1 cellular context compared by ENCODE assay signal in the genomic region with DNA sequence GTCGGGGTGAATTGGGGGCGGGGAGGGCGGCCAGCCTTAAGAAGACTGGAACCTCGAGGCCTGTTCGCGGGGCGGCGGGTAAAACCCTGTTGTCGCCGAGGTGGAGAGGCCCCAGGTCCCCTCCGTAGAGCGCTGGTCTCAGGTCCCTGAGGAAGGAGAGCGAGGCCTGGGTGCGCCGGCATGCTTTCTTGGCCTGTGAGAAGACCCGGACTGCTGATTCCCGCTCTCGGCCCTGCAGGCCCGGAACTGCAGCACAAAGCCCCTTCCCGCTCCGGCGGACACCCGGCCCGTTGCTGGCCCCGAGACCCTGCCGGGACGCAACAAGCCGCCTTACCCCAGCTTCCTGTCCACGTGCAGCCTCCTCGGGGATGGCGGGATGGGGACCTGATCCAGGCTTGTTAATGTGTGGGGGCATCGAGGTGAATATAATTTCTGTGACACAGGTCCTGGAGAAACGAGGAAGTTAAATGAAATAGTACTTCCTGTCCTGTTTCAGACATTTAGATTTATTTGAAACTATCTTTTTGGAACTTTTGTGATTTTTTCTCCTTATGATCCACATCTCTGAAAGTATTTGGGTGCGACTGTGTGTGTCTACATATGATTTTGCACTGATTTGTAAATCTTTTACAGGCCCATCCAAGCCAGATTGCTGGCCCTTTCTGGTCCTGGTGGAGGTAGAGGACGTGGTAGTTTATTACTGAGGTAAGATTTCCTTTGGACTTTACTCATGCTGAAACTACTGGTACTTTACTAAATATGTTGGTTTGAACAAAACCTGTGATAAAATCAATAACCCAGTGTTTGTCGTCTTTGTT.
TF ChIP-seq lines count a peak whose summit lies in the region.

No MANE protein-coding gene starts in this region.

TF ChIP-seq in HepG2, 621 proteins besides CTCF, POLR2A, EP300 and RAD21 (continues in another document):
- TF ChIP-seq CHD2 (IDR thresholded peaks at IDR 0.05; ENCODE audit: low read depth, low read length) = no peak
- TF ChIP-seq, protein P1, sequence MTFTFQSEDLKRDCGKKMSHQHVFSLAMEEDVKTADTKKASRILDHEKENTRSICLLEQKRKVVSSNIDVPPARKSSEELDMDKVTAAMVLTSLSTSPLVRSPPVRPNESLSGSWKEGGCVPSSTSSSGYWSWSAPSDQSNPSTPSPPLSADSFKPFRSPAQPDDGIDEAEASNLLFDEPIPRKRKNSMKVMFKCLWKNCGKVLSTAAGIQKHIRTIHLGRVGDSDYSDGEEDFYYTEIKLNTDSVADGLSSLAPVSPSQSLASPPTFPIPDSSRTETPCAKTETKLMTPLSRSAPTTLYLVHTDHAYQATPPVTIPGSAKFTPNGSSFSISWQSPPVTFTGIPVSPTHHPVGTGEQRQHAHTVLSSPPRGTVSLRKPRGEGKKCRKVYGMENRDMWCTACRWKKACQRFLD (CRISPR knock-in tag; IDR thresholded peaks at IDR 0.05; ENCODE audit: borderline replicate concordance) = peak; percentile 96
- peak; percentile 88; the same call in 1 of the 2 replicates for TF ChIP-seq GZF1 (CRISPR knock-in tag; IDR thresholded peaks at IDR 0.05)
- TF ChIP-seq, protein P2, sequence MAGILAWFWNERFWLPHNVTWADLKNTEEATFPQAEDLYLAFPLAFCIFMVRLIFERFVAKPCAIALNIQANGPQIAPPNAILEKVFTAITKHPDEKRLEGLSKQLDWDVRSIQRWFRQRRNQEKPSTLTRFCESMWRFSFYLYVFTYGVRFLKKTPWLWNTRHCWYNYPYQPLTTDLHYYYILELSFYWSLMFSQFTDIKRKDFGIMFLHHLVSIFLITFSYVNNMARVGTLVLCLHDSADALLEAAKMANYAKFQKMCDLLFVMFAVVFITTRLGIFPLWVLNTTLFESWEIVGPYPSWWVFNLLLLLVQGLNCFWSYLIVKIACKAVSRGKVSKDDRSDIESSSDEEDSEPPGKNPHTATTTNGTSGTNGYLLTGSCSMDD (CRISPR knock-in tag; IDR thresholded peaks at IDR 0.05) = peak; percentile 82; the same call in 1 of the 2 replicates
- TF ChIP-seq ZNF430 (CRISPR knock-in tag; IDR thresholded peaks at IDR 0.05) = no peak; the same call in 1 of the 2 replicates
- TF ChIP-seq ISX (CRISPR knock-in tag; conservative IDR thresholded peaks at IDR 0.05) = 0 out of 2 replicates have a peak, but pooled peaks have one; percentile 3
- TF ChIP-seq ZNF775 (CRISPR knock-in tag; IDR thresholded peaks at IDR 0.05; ENCODE audit: borderline replicate concordance) = peak; percentile 10; the same call in 1 of the 2 replicates
- TF ChIP-seq, protein P3, sequence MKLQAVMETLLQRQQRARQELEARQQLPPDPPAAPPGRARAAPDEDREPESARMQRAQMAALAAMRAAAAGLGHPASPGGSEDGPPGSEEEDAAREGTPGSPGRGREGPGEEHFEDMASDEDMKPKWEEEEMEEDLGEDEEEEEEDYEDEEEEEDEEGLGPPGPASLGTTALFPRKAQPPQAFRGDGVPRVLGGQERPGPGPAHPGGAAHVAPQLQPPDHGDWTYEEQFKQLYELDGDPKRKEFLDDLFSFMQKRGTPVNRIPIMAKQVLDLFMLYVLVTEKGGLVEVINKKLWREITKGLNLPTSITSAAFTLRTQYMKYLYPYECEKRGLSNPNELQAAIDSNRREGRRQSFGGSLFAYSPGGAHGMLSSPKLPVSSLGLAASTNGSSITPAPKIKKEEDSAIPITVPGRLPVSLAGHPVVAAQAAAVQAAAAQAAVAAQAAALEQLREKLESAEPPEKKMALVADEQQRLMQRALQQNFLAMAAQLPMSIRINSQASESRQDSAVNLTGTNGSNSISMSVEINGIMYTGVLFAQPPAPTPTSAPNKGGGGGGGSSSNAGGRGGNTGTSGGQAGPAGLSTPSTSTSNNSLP (IDR thresholded peaks at IDR 0.05; ENCODE audit: low read depth, low read length) = no peak; the same call in 1 of the 2 replicates
- TF ChIP-seq HES4 (CRISPR knock-in tag; IDR thresholded peaks at IDR 0.05; ENCODE audit: borderline replicate concordance) = peak; percentile 98
- no peak; the same call in 1 of the 2 replicates for TF ChIP-seq YEATS2 (CRISPR knock-in tag; IDR thresholded peaks at IDR 0.05; ENCODE audit: borderline replicate concordance)
- peak; percentile 81; the same call in 1 of the 2 replicates for TF ChIP-seq NR1H2 (CRISPR knock-in tag; IDR thresholded peaks at IDR 0.05; ENCODE audit: borderline replicate concordance, low read depth)
- TF ChIP-seq SCMH1 (CRISPR knock-in tag; IDR thresholded peaks at IDR 0.05; ENCODE audit: borderline replicate concordance) = no peak
- TF ChIP-seq PTBP1 (IDR thresholded peaks at IDR 0.05; ENCODE audit: low read depth, low read length, poor library complexity, severe bottlenecking) = no peak
- TF ChIP-seq ZNF616 (CRISPR knock-in tag; IDR thresholded peaks at IDR 0.05; ENCODE audit: low read depth) = peak; percentile 74; the same call in 1 of the 2 replicates
- TF ChIP-seq, protein P4, sequence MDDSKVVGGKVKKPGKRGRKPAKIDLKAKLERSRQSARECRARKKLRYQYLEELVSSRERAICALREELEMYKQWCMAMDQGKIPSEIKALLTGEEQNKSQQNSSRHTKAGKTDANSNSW (CRISPR knock-in tag; IDR thresholded peaks at IDR 0.05; ENCODE audit: borderline replicate concordance) = peak; percentile 95
- 0 out of 2 replicates have a peak, but pooled peaks have one; percentile 82 for TF ChIP-seq IRX3 (CRISPR knock-in tag; IDR thresholded peaks at IDR 0.05; ENCODE audit: borderline replicate concordance, low read depth)
- TF ChIP-seq ZSCAN29 (CRISPR knock-in tag; conservative IDR thresholded peaks at IDR 0.05) = 0 out of 2 replicates have a peak, but pooled peaks have one; percentile 19
- peak; percentile 60 for TF ChIP-seq ARHGAP35 (CRISPR knock-in tag; IDR thresholded peaks at IDR 0.05; ENCODE audit: borderline replicate concordance)
- TF ChIP-seq GABPB1 (CRISPR knock-in tag; IDR thresholded peaks at IDR 0.05) = peak; percentile 38
- TF ChIP-seq ZNF747 (CRISPR knock-in tag; IDR thresholded peaks at IDR 0.05; ENCODE audit: borderline replicate concordance) = peak; percentile 91; the same call in 1 of the 2 replicates
- no peak; the same call in none of the 2 replicates for TF ChIP-seq RARA (CRISPR knock-in tag; IDR thresholded peaks at IDR 0.05)
- peak; percentile 83 for TF ChIP-seq ZNF224 (CRISPR knock-in tag; IDR thresholded peaks at IDR 0.05)
- TF ChIP-seq NR2F1 (CRISPR knock-in tag; IDR thresholded peaks at IDR 0.05) = 0 out of 4 replicates have a peak, but pooled peaks of 1 of the 2 experiments have one; percentile 1
- peak; percentile 54; the same call in 1 of the 2 replicates for TF ChIP-seq ZNF782 (CRISPR knock-in tag; IDR thresholded peaks at IDR 0.05; ENCODE audit: borderline replicate concordance)
- TF ChIP-seq ZNF432 (CRISPR knock-in tag; IDR thresholded peaks at IDR 0.05; ENCODE audit: borderline replicate concordance) = no peak
- peak; percentile 73; the same call in 1 of the 2 replicates for TF ChIP-seq ZFP41 (CRISPR knock-in tag; IDR thresholded peaks at IDR 0.05; ENCODE audit: borderline replicate concordance)
- TF ChIP-seq ZFP36 (IDR thresholded peaks at IDR 0.05; ENCODE audit: borderline replicate concordance, low read depth, low read length, partially characterized antibody) = no peak
- TF ChIP-seq SMC3 (IDR thresholded peaks at IDR 0.05; ENCODE audit: low read length) = no peak
- TF ChIP-seq ZFY (CRISPR knock-in tag; IDR thresholded peaks at IDR 0.05) = peak; percentile 97
- peak; percentile 56 for TF ChIP-seq ZBTB20 (CRISPR knock-in tag; IDR thresholded peaks at IDR 0.05; ENCODE audit: borderline replicate concordance, low read depth)
- TF ChIP-seq, protein P5, sequence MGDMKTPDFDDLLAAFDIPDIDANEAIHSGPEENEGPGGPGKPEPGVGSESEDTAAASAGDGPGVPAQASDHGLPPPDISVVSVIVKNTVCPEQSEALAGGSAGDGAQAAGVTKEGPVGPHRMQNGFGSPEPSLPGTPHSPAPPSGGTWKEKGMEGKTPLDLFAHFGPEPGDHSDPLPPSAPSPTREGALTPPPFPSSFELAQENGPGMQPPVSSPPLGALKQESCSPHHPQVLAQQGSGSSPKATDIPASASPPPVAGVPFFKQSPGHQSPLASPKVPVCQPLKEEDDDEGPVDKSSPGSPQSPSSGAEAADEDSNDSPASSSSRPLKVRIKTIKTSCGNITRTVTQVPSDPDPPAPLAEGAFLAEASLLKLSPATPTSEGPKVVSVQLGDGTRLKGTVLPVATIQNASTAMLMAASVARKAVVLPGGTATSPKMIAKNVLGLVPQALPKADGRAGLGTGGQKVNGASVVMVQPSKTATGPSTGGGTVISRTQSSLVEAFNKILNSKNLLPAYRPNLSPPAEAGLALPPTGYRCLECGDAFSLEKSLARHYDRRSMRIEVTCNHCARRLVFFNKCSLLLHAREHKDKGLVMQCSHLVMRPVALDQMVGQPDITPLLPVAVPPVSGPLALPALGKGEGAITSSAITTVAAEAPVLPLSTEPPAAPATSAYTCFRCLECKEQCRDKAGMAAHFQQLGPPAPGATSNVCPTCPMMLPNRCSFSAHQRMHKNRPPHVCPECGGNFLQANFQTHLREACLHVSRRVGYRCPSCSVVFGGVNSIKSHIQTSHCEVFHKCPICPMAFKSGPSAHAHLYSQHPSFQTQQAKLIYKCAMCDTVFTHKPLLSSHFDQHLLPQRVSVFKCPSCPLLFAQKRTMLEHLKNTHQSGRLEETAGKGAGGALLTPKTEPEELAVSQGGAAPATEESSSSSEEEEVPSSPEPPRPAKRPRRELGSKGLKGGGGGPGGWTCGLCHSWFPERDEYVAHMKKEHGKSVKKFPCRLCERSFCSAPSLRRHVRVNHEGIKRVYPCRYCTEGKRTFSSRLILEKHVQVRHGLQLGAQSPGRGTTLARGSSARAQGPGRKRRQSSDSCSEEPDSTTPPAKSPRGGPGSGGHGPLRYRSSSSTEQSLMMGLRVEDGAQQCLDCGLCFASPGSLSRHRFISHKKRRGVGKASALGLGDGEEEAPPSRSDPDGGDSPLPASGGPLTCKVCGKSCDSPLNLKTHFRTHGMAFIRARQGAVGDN (CRISPR knock-in tag; IDR thresholded peaks at IDR 0.05) = peak; percentile 95
- TF ChIP-seq, protein P6, sequence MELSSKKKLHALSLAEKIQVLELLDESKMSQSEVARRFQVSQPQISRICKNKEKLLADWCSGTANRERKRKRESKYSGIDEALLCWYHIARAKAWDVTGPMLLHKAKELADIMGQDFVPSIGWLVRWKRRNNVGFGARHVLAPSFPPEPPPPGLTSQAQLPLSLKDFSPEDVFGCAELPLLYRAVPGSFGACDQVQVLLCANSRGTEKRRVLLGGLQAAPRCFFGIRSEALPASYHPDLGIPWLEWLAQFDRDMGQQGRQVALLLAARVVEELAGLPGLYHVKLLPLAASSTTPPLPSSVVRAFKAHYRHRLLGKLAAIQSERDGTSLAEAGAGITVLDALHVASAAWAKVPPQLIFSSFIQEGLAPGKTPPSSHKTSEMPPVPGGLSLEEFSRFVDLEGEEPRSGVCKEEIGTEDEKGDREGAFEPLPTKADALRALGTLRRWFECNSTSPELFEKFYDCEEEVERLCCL (CRISPR knock-in tag; IDR thresholded peaks at IDR 0.05; ENCODE audit: borderline replicate concordance) = 0 out of 2 replicates have a peak, but pooled peaks have one; percentile 46
- 0 out of 2 replicates have a peak, but pooled peaks have one; percentile 65 for TF ChIP-seq NR3C1 (CRISPR knock-in tag; IDR thresholded peaks at IDR 0.05)
- TF ChIP-seq RELA (CRISPR knock-in tag; IDR thresholded peaks at IDR 0.05) = peak; percentile 14; the same call in 1 of the 2 replicates
- TF ChIP-seq, protein P7, sequence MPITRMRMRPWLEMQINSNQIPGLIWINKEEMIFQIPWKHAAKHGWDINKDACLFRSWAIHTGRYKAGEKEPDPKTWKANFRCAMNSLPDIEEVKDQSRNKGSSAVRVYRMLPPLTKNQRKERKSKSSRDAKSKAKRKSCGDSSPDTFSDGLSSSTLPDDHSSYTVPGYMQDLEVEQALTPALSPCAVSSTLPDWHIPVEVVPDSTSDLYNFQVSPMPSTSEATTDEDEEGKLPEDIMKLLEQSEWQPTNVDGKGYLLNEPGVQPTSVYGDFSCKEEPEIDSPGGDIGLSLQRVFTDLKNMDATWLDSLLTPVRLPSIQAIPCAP (CRISPR knock-in tag; IDR thresholded peaks at IDR 0.05; ENCODE audit: low read depth) = 0 out of 2 replicates have a peak, but pooled peaks have one; percentile 73
- 0 out of 2 replicates have a peak, but pooled peaks have one; percentile 14 for TF ChIP-seq MYNN (CRISPR knock-in tag; IDR thresholded peaks at IDR 0.05; ENCODE audit: low read depth)
- TF ChIP-seq, protein P8, sequence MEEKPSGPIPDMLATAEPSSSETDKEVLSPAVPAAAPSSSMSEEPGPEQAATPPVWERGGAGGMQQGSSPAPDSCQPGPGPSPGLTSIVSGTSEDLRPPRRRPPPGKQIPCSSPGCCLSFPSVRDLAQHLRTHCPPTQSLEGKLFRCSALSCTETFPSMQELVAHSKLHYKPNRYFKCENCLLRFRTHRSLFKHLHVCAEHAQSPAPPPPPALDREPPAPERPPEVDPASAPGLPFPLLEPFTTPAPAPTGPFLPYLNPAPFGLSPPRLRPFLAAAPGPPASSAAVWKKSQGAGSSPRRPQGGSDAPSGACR (CRISPR knock-in tag; IDR thresholded peaks at IDR 0.05) = 0 out of 2 replicates have a peak, but pooled peaks have one; percentile 6
- TF ChIP-seq, protein P9, sequence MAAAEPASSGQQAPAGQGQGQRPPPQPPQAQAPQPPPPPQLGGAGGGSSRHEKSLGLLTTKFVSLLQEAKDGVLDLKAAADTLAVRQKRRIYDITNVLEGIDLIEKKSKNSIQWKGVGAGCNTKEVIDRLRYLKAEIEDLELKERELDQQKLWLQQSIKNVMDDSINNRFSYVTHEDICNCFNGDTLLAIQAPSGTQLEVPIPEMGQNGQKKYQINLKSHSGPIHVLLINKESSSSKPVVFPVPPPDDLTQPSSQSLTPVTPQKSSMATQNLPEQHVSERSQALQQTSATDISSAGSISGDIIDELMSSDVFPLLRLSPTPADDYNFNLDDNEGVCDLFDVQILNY (CRISPR knock-in tag; conservative IDR thresholded peaks at IDR 0.05) = peak; percentile 10; the same call in 1 of the 2 replicates
- TF ChIP-seq ARID2 (CRISPR knock-in tag; IDR thresholded peaks at IDR 0.05; ENCODE audit: borderline replicate concordance) = peak; percentile 81
- no peak for TF ChIP-seq ZFP36L2 (CRISPR knock-in tag; IDR thresholded peaks at IDR 0.05)
- TF ChIP-seq PLRG1 (conservative IDR thresholded peaks at IDR 0.05) = no peak
- TF ChIP-seq, protein P10, sequence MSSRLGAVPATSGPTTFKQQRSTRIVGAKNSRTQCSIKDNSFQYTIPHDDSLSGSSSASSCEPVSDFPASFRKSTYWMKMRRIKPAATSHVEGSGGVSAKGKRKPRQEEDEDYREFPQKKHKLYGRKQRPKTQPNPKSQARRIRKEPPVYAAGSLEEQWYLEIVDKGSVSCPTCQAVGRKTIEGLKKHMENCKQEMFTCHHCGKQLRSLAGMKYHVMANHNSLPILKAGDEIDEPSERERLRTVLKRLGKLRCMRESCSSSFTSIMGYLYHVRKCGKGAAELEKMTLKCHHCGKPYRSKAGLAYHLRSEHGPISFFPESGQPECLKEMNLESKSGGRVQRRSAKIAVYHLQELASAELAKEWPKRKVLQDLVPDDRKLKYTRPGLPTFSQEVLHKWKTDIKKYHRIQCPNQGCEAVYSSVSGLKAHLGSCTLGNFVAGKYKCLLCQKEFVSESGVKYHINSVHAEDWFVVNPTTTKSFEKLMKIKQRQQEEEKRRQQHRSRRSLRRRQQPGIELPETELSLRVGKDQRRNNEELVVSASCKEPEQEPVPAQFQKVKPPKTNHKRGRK (CRISPR knock-in tag; IDR thresholded peaks at IDR 0.05) = peak; percentile 85; the same call in 1 of the 2 replicates
- TF ChIP-seq TOPORS (CRISPR knock-in tag; IDR thresholded peaks at IDR 0.05) = peak; percentile 97
- peak; percentile 98 for TF ChIP-seq ZNF850 (CRISPR knock-in tag; conservative IDR thresholded peaks at IDR 0.05)
- TF ChIP-seq ZNF468 (CRISPR knock-in tag; IDR thresholded peaks at IDR 0.05) = peak; percentile 86; the same call in 1 of the 2 replicates
- TF ChIP-seq ZNF816 (CRISPR knock-in tag; IDR thresholded peaks at IDR 0.05; ENCODE audit: borderline replicate concordance) = peak; percentile 97; the same call in 1 of the 2 replicates
- TF ChIP-seq, protein P11, sequence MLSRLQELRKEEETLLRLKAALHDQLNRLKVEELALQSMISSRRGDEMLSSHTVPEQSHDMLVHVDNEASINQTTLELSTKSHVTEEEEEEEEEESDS (CRISPR knock-in tag; IDR thresholded peaks at IDR 0.05; ENCODE audit: borderline replicate concordance) = peak; percentile 59
